Comparison of ENCODE assay signal across 19 cellular contexts in genomic region chr12:68468036-68468435, GRCh38.
A peak's percentile ranks its signal among the peaks of the same experiment; 100 is the strongest.
DNase-seq lines count a peak whose midpoint lies in the region; ATAC-seq and TF ChIP-seq lines count a peak whose summit lies in the region.
"Had no signal": no experiment of that assay in that cellular context is flagged by ENCODE, and none has a peak within 500 bp of the region (broad histone marks: within the 10 kb centered on the region; RNA-seq: fewer than 3 reads in every experiment).

No MANE protein-coding gene starts in this region.

- intact Hi-C loops in posterior cingulate gyrus (cut with DNase I): no loop called here

- no peaks in the 10 kb centered on the region for H3K9me3 Mint-ChIP-seq in HFFc6
- H3K9me3 Mint-ChIP-seq in neural crest cell: peaks cover 8% of the 10 kb centered on the region
- H3K9me3 Mint-ChIP-seq: CD8-positive, alpha-beta memory T cell had no signal

- H3K27me3 Mint-ChIP-seq in HFFc6 (ENCODE audit: insufficient read depth) (peaks cover 3% of the 10 kb centered on the region), neural crest cell (ENCODE audit: low read depth) (no peaks in the 10 kb centered on the region)

- ATAC-seq in HG03457 (IDR thresholded peaks at IDR 0.05; ENCODE audit: unreplicated experiment): no peak

- DNase-seq in NCI-H2196 (lab: John Stamatoyannopoulos, UW; ENCODE audit: unreplicated experiment): peak; percentile 8
- DNase-seq in NCI-H2196 treated with DMSO at 0.1 percent for 48 hours (lab: John Stamatoyannopoulos, UW; ENCODE audit: unreplicated experiment): no peak
- DNase-seq in HFFc6: peak; percentile 19
- peak; percentile 2 for DNase-seq in cerebellum (ENCODE audit: low spot score)
- DNase-seq in neural crest cell (ENCODE audit: low read depth, low spot score): no peak
- DNase-seq in central memory CD4-positive, alpha-beta T cell: no peak
- no peak for DNase-seq in posterior cingulate gyrus
- DNase-seq: ACHN; Calu3; CD8-positive, alpha-beta memory T cell; MG63; NCI-H1417 treated with DMSO at 0.1 percent for 48 hours; NCI-H187 treated with DMSO at 0.1 percent for 48 hours; NCI-H2107; NCI-H226; NCI-H510A treated with DMSO at 0.1 percent for 48 hours; NCI-H748 treated with DMSO at 0.1 percent for 48 hours; SJCRH30 had no signal

- H3K4me1 Mint-ChIP-seq in HFFc6 (ENCODE audit: low read depth) (peaks cover 17% of the 10 kb centered on the region), neural crest cell (peaks cover 4% of the 10 kb centered on the region)

- H3K4me3 Mint-ChIP-seq in HFFc6: no peak overlapping the region
- no peak overlapping the region for H3K4me3 Mint-ChIP-seq in neural crest cell
- H3K4me3 Mint-ChIP-seq: CD8-positive, alpha-beta memory T cell had no signal

- no peak overlapping the region for H3K27ac Mint-ChIP-seq in HFFc6
- peak overlapping the region; percentile 17 for H3K27ac Mint-ChIP-seq in neural crest cell (ENCODE audit: unreplicated experiment)
- H3K27ac Mint-ChIP-seq: CD8-positive, alpha-beta memory T cell had no signal

- TF ChIP-seq CTCF in HFFc6 (IDR thresholded peaks at IDR 0.05): no peak
- TF ChIP-seq CTCF in neural crest cell (conservative IDR thresholded peaks at IDR 0.05): no peak

- no peaks in the 10 kb centered on the region for H3K36me3 Mint-ChIP-seq in HFFc6 (ENCODE audit: low read depth)
- H3K36me3 Mint-ChIP-seq in neural crest cell (ENCODE audit: low read depth): no peaks in the 10 kb centered on the region

Comparison
In these comparisons a context has a peak if more than half of its experiments do, and no peak if none do; other contexts are left out.
1. DNase-seq: peak in NCI-H2196 (single experiment), HFFc6 (single experiment) and cerebellum (single experiment); none in NCI-H2196 treated with DMSO at 0.1 percent for 48 hours (single experiment), neural crest cell (single experiment), central memory CD4-positive, alpha-beta T cell (single experiment) and posterior cingulate gyrus (0 of 10).